Comparison of ENCODE assay signal across 1 cellular context in the genomic region with DNA sequence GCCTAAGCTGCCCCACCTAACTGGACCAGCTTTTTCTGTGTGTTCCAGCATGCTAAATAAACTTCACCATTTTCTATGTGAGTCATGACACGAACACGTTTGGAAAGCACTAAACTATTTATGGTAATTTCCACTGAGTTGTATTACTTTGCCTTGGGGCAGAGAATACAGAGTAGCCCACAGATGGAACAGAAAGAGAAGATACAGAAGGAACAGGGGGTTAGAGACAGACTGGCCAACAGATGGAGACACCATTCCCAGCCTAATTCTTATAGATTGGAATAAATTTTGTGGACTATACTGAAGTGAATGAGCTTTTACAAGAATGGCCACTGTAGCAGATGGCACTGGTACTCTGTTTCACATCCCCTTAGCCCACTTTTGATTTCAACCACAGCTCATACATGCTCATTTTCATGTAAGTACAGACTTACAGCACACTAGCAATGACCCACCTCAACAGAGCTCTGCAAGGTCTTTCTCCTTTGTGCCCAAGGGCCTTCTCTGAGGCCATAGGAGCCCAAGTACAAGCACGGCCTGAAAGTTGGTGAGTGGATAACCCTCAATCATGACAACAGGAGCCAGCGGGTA.
A peak's percentile ranks its signal among the peaks of the same experiment; 100 is the strongest.
TF ChIP-seq lines count a peak whose summit lies in the region.

No MANE protein-coding gene starts in this region.

TF ChIP-seq in GM12878, 131 proteins besides CTCF, POLR2A, EP300 and RAD21 (continued from another document and continues in another):
- TF ChIP-seq HDGF (IDR thresholded peaks at IDR 0.05), result peak; percentile 31; the same call in 1 of the 2 replicates
- TF ChIP-seq, protein P1, sequence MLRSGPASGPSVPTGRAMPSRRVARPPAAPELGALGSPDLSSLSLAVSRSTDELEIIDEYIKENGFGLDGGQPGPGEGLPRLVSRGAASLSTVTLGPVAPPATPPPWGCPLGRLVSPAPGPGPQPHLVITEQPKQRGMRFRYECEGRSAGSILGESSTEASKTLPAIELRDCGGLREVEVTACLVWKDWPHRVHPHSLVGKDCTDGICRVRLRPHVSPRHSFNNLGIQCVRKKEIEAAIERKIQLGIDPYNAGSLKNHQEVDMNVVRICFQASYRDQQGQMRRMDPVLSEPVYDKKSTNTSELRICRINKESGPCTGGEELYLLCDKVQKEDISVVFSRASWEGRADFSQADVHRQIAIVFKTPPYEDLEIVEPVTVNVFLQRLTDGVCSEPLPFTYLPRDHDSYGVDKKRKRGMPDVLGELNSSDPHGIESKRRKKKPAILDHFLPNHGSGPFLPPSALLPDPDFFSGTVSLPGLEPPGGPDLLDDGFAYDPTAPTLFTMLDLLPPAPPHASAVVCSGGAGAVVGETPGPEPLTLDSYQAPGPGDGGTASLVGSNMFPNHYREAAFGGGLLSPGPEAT (IDR thresholded peaks at IDR 0.05; ENCODE audit: low read depth), result peak; percentile 80
- peak; percentile 90; the same call in 1 of the 2 replicates for TF ChIP-seq ASH2L (IDR thresholded peaks at IDR 0.05; ENCODE audit: borderline replicate concordance, low read depth)
- 0 out of 2 replicates have a peak, but pooled peaks have one; percentile 45 for TF ChIP-seq TBL1XR1 (IDR thresholded peaks at IDR 0.05; ENCODE audit: low read depth, low read length)
- TF ChIP-seq EED (IDR thresholded peaks at IDR 0.05; ENCODE audit: low read depth), result peak; percentile 64; the same call in 1 of the 2 replicates
- TF ChIP-seq HDAC6 (IDR thresholded peaks at IDR 0.05; ENCODE audit: unreplicated experiment), result no peak
- peak; percentile 95 for TF ChIP-seq RUNX3 (IDR thresholded peaks at IDR 0.05; ENCODE audit: low read length)
- TF ChIP-seq MTA3 (IDR thresholded peaks at IDR 0.05; ENCODE audit: borderline replicate concordance, low read length), result 0 out of 2 replicates have a peak, but pooled peaks have one; percentile 27
- no peak for TF ChIP-seq RAD51 (IDR thresholded peaks at IDR 0.05)
- TF ChIP-seq SPI1 (IDR thresholded peaks at IDR 0.05; ENCODE audit: borderline replicate concordance, insufficient read depth, low read depth, low read length), result peak; percentile 96
- TF ChIP-seq, protein P2, sequence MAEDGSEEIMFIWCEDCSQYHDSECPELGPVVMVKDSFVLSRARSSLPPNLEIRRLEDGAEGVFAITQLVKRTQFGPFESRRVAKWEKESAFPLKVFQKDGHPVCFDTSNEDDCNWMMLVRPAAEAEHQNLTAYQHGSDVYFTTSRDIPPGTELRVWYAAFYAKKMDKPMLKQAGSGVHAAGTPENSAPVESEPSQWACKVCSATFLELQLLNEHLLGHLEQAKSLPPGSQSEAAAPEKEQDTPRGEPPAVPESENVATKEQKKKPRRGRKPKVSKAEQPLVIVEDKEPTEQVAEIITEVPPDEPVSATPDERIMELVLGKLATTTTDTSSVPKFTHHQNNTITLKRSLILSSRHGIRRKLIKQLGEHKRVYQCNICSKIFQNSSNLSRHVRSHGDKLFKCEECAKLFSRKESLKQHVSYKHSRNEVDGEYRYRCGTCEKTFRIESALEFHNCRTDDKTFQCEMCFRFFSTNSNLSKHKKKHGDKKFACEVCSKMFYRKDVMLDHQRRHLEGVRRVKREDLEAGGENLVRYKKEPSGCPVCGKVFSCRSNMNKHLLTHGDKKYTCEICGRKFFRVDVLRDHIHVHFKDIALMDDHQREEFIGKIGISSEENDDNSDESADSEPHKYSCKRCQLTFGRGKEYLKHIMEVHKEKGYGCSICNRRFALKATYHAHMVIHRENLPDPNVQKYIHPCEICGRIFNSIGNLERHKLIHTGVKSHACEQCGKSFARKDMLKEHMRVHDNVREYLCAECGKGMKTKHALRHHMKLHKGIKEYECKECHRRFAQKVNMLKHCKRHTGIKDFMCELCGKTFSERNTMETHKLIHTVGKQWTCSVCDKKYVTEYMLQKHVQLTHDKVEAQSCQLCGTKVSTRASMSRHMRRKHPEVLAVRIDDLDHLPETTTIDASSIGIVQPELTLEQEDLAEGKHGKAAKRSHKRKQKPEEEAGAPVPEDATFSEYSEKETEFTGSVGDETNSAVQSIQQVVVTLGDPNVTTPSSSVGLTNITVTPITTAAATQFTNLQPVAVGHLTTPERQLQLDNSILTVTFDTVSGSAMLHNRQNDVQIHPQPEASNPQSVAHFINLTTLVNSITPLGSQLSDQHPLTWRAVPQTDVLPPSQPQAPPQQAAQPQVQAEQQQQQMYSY (CRISPR knock-in tag; IDR thresholded peaks at IDR 0.05), result no peak
- TF ChIP-seq FOXM1 (IDR thresholded peaks at IDR 0.05; ENCODE audit: low read depth, low read length), result peak; percentile 79
- TF ChIP-seq, protein P3, sequence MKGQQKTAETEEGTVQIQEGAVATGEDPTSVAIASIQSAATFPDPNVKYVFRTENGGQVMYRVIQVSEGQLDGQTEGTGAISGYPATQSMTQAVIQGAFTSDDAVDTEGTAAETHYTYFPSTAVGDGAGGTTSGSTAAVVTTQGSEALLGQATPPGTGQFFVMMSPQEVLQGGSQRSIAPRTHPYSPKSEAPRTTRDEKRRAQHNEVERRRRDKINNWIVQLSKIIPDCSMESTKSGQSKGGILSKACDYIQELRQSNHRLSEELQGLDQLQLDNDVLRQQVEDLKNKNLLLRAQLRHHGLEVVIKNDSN (IDR thresholded peaks at IDR 0.05; ENCODE audit: borderline replicate concordance, extremely low read length, insufficient read depth, low read depth, low read length), result no peak
- TF ChIP-seq SREBF1 (IDR thresholded peaks at IDR 0.05; ENCODE audit: low read length), result no peak
- TF ChIP-seq MEF2B (IDR thresholded peaks at IDR 0.05; ENCODE audit: partially characterized antibody, poor library complexity, severe bottlenecking), result peak; percentile 79
- TF ChIP-seq, protein P4, sequence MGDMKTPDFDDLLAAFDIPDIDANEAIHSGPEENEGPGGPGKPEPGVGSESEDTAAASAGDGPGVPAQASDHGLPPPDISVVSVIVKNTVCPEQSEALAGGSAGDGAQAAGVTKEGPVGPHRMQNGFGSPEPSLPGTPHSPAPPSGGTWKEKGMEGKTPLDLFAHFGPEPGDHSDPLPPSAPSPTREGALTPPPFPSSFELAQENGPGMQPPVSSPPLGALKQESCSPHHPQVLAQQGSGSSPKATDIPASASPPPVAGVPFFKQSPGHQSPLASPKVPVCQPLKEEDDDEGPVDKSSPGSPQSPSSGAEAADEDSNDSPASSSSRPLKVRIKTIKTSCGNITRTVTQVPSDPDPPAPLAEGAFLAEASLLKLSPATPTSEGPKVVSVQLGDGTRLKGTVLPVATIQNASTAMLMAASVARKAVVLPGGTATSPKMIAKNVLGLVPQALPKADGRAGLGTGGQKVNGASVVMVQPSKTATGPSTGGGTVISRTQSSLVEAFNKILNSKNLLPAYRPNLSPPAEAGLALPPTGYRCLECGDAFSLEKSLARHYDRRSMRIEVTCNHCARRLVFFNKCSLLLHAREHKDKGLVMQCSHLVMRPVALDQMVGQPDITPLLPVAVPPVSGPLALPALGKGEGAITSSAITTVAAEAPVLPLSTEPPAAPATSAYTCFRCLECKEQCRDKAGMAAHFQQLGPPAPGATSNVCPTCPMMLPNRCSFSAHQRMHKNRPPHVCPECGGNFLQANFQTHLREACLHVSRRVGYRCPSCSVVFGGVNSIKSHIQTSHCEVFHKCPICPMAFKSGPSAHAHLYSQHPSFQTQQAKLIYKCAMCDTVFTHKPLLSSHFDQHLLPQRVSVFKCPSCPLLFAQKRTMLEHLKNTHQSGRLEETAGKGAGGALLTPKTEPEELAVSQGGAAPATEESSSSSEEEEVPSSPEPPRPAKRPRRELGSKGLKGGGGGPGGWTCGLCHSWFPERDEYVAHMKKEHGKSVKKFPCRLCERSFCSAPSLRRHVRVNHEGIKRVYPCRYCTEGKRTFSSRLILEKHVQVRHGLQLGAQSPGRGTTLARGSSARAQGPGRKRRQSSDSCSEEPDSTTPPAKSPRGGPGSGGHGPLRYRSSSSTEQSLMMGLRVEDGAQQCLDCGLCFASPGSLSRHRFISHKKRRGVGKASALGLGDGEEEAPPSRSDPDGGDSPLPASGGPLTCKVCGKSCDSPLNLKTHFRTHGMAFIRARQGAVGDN (IDR thresholded peaks at IDR 0.05), result peak; percentile 33
- TF ChIP-seq, protein P5, sequence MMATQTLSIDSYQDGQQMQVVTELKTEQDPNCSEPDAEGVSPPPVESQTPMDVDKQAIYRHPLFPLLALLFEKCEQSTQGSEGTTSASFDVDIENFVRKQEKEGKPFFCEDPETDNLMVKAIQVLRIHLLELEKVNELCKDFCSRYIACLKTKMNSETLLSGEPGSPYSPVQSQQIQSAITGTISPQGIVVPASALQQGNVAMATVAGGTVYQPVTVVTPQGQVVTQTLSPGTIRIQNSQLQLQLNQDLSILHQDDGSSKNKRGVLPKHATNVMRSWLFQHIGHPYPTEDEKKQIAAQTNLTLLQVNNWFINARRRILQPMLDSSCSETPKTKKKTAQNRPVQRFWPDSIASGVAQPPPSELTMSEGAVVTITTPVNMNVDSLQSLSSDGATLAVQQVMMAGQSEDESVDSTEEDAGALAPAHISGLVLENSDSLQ (IDR thresholded peaks at IDR 0.05), result no peak
- TF ChIP-seq CREM (IDR thresholded peaks at IDR 0.05; ENCODE audit: low read depth), result peak; percentile 62; the same call in 1 of the 2 replicates
- peak; percentile 60 for TF ChIP-seq YY1 (IDR thresholded peaks at IDR 0.05; ENCODE audit: low read depth, low read length)
- TF ChIP-seq, protein P6, sequence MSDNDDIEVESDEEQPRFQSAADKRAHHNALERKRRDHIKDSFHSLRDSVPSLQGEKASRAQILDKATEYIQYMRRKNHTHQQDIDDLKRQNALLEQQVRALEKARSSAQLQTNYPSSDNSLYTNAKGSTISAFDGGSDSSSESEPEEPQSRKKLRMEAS (IDR thresholded peaks at IDR 0.05; ENCODE audit: low read depth, low read length), result no peak
- peak in 1 of 2 experiments; percentile 36; a peak in 2 of 4 replicates for TF ChIP-seq BHLHE40 (IDR thresholded peaks at IDR 0.05; ENCODE audit: borderline replicate concordance in 1 of 2, low read depth in 2 of 2, low read length in 1 of 2)
- TF ChIP-seq ZZZ3 (IDR thresholded peaks at IDR 0.05; ENCODE audit: control insufficient read depth, insufficient read length, low read depth), result no peak
- 0 out of 2 replicates have a peak, but pooled peaks have one; percentile 66 for TF ChIP-seq CBX5 (IDR thresholded peaks at IDR 0.05; ENCODE audit: low read depth)
- TF ChIP-seq TAF1 (IDR thresholded peaks at IDR 0.05; ENCODE audit: borderline replicate concordance, low read depth, low read length), result peak; percentile 45; the same call in 1 of the 2 replicates
- no peak for TF ChIP-seq NRF1 (conservative IDR thresholded peaks at IDR 0.05; ENCODE audit: low read depth, low read length)
- TF ChIP-seq FOXK2 (IDR thresholded peaks at IDR 0.05), result no peak
- 0 out of 2 replicates have a peak, but pooled peaks have one; percentile 11 for TF ChIP-seq CREB1 (IDR thresholded peaks at IDR 0.05; ENCODE audit: low read depth)
- TF ChIP-seq SP1 (IDR thresholded peaks at IDR 0.05; ENCODE audit: low read depth, low read length), result peak; percentile 6
- no peak for TF ChIP-seq ESRRA (IDR thresholded peaks at IDR 0.05; ENCODE audit: low read length)
- TF ChIP-seq RBBP5 (conservative IDR thresholded peaks at IDR 0.05), result no peak
- peak; percentile 7; the same call in 1 of the 2 replicates for TF ChIP-seq CHD2 (IDR thresholded peaks at IDR 0.05; ENCODE audit: borderline replicate concordance, low read depth, low read length)
- TF ChIP-seq PML (IDR thresholded peaks at IDR 0.05; ENCODE audit: low read length), result 0 out of 2 replicates have a peak, but pooled peaks have one; percentile 43
- no peak; the same call in 1 of the 2 replicates for TF ChIP-seq GATAD2B (conservative IDR thresholded peaks at IDR 0.05; ENCODE audit: low read depth)
- TF ChIP-seq SMAD5 (IDR thresholded peaks at IDR 0.05; ENCODE audit: low read depth), result no peak
- TF ChIP-seq BACH1 (IDR thresholded peaks at IDR 0.05; ENCODE audit: borderline replicate concordance), result no peak
- peak; percentile 81 for TF ChIP-seq MEF2A (IDR thresholded peaks at IDR 0.05; ENCODE audit: insufficient read depth, low read depth, low read length)
- peak; percentile 84 for TF ChIP-seq TCF12 (IDR thresholded peaks at IDR 0.05; ENCODE audit: low read depth, low read length)
- TF ChIP-seq, protein P7, sequence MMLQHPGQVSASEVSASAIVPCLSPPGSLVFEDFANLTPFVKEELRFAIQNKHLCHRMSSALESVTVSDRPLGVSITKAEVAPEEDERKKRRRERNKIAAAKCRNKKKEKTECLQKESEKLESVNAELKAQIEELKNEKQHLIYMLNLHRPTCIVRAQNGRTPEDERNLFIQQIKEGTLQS (IDR thresholded peaks at IDR 0.05; ENCODE audit: borderline replicate concordance, extremely low read depth, low read depth, low read length), result no peak
- TF ChIP-seq TCF3 (IDR thresholded peaks at IDR 0.05; ENCODE audit: borderline replicate concordance, insufficient read depth, low read depth, low read length), result peak; percentile 87; the same call in 1 of the 2 replicates
- peak in 1 of 2 experiments; percentile 58; a peak in 1 of 4 replicates for TF ChIP-seq ETV6 (conservative IDR thresholded peaks at IDR 0.05 in 1 of 2, IDR thresholded peaks at IDR 0.05 in 1 of 2; ENCODE audit: borderline replicate concordance in 1 of 2, low read depth in 1 of 2)
- no peak for TF ChIP-seq SUZ12 (IDR thresholded peaks at IDR 0.05; ENCODE audit: unreplicated experiment)
- TF ChIP-seq, protein P8, sequence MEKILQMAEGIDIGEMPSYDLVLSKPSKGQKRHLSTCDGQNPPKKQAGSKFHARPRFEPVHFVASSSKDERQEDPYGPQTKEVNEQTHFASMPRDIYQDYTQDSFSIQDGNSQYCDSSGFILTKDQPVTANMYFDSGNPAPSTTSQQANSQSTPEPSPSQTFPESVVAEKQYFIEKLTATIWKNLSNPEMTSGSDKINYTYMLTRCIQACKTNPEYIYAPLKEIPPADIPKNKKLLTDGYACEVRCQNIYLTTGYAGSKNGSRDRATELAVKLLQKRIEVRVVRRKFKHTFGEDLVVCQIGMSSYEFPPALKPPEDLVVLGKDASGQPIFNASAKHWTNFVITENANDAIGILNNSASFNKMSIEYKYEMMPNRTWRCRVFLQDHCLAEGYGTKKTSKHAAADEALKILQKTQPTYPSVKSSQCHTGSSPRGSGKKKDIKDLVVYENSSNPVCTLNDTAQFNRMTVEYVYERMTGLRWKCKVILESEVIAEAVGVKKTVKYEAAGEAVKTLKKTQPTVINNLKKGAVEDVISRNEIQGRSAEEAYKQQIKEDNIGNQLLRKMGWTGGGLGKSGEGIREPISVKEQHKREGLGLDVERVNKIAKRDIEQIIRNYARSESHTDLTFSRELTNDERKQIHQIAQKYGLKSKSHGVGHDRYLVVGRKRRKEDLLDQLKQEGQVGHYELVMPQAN (conservative IDR thresholded peaks at IDR 0.05), result no peak
- TF ChIP-seq IKZF1 (conservative IDR thresholded peaks at IDR 0.05), result peak; percentile 68
- no peak for TF ChIP-seq YBX1 (IDR thresholded peaks at IDR 0.05)
- TF ChIP-seq, protein P9, sequence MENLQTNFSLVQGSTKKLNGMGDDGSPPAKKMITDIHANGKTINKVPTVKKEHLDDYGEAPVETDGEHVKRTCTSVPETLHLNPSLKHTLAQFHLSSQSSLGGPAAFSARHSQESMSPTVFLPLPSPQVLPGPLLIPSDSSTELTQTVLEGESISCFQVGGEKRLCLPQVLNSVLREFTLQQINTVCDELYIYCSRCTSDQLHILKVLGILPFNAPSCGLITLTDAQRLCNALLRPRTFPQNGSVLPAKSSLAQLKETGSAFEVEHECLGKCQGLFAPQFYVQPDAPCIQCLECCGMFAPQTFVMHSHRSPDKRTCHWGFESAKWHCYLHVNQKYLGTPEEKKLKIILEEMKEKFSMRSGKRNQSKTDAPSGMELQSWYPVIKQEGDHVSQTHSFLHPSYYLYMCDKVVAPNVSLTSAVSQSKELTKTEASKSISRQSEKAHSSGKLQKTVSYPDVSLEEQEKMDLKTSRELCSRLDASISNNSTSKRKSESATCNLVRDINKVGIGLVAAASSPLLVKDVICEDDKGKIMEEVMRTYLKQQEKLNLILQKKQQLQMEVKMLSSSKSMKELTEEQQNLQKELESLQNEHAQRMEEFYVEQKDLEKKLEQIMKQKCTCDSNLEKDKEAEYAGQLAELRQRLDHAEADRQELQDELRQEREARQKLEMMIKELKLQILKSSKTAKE (IDR thresholded peaks at IDR 0.05; ENCODE audit: low read depth, poor library complexity, severe bottlenecking), result peak; percentile 28
